9 cellular contexts compared by ENCODE assay signal in the genomic region with DNA sequence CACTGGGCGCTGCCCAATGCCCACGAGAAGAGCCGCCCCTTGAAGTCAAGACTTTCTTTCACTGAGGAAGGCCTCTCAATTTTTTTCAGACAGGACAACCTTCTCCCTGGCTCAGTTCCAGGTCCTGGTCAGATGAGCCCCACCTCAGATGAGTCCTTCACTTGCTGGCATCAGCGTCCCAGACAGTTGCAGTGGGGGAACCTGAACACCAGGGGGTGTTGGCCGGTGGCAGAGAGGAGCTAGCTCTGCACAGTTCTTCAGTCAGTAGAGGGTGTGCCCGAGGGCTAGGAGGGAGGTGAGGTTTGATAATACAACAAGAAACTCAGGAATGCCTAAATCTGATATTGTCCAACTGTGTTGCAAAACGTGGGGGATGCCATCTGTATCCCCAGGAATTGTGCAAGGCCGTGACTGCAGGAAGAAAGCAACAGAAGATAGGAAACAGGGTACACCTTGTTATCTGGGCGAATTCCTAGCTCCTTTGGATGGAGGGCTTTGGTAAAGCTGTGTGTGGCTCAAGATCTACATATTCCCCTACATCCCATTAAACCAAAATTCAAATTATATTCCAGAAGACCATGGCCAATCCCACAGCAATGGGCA. TPM values are rescaled to one million over a fixed set of nuclear protein-coding genes. Genes with fewer than 3 reads are reported as not detected.
DNase-seq lines count a peak whose midpoint lies in the region; ATAC-seq, FAIRE-seq and TF ChIP-seq lines count a peak whose summit lies in the region.
"Had no signal": no experiment of that assay in that cellular context is flagged by ENCODE, and none has a peak within 500 bp of the region (broad histone marks: within the 10 kb centered on the region; RNA-seq: fewer than 3 reads in every experiment).

No MANE protein-coding gene starts in this region.

- no peak overlapping the region for H3K4me3 ChIP-seq in MM.1S (ENCODE audit: low read length)
- no peak overlapping the region for H3K4me3 ChIP-seq in endothelial cell of umbilical vein (replicated peaks in 1 of 3; ENCODE audit: insufficient read depth in 1 of 3, low read depth in 1 of 3, low read length in 3 of 3)
- no peak overlapping the region for H3K4me3 ChIP-seq in pancreas
- H3K4me3 ChIP-seq in aorta (ENCODE audit: low read length in 2 of 2), result no peak overlapping the region

- H3K4me1 ChIP-seq in MM.1S (ENCODE audit: low read length) (peaks cover 53% of the 10 kb centered on the region), endothelial cell of umbilical vein (ENCODE audit: control insufficient read depth, extremely low read depth, insufficient read depth, low read length) (no peaks in the 10 kb centered on the region), pancreas (no peaks in the 10 kb centered on the region), aorta (ENCODE audit: control insufficient read depth in 1 of 2, insufficient read depth in 2 of 2, low read length in 2 of 2) (no peaks in the 10 kb centered on the region)

- WGBS in pancreas, 2 donors, result 47 to 49% methylated on average over 9 of the region's 9 CpGs
- 56 to 58% methylated on average over 9 of the region's 9 CpGs for WGBS in aorta, 2 donors

- H3K27me3 Mint-ChIP-seq in activated CD8-positive, alpha-beta T cell treated with anti-CD3 and anti-CD28 coated beads for 36 hours, result peaks cover 5% of the 10 kb centered on the region

- intact Hi-C loops in activated CD8-positive, alpha-beta T cell treated with anti-CD3 and anti-CD28 coated beads for 36 hours (cut with micrococcal nuclease), result loop anchor here (5.0 kb wide), 1 partner anchor 96 kb away; a partner anchor contains a TSS
- intact Hi-C loops in endothelial cell of umbilical vein (cut with micrococcal nuclease) (loop anchor here (1.0 to 2.0 kb wide), 3 partner anchors 102 to 282 kb away; no protein-coding TSS in a partner anchor), pancreas (cut with DNase I) (no loop called here), aorta (cut with DNase I) (no loop called here)

- CTCF ChIA-PET in activated CD8-positive, alpha-beta T cell treated with anti-CD3 and anti-CD28 coated beads for 36 hours (lab: Charles Lee), result interaction anchor here (0.7 to 6.8 kb wide), 38 partner anchors 9 to 197 kb away, joined by 3 to 156 read pairs (median 4); a partner anchor contains a TSS
- CTCF ChIA-PET in endothelial cell of umbilical vein (lab: Charles Lee), result interaction anchor here (0.6 to 3.8 kb wide), 31 partner anchors 10 to 296 kb away, joined by 3 to 200 read pairs (median 4); a partner anchor contains a TSS

- H3K9me2 ChIP-seq in MM.1S (replicated peaks; ENCODE audit: insufficient read depth, low read length), result no peaks in the 10 kb centered on the region

- peaks cover 16% of the 10 kb centered on the region for H3K9me3 Mint-ChIP-seq in activated CD8-positive, alpha-beta T cell treated with anti-CD3 and anti-CD28 coated beads for 36 hours

- no peaks in the 10 kb centered on the region for H3K9me1 ChIP-seq in endothelial cell of umbilical vein (replicated peaks; ENCODE audit: control insufficient read depth, extremely low read depth, insufficient read depth, low read length)

- peaks cover 41% of the 10 kb centered on the region for H3K4me1 Mint-ChIP-seq in activated CD8-positive, alpha-beta T cell treated with anti-CD3 and anti-CD28 coated beads for 36 hours (ENCODE audit: low read depth)

- H2AFZ ChIP-seq in MM.1S (ENCODE audit: low read length), result 0 out of 2 replicates have a peak overlapping the region, but pooled peaks have one; percentile 12
- H2AFZ ChIP-seq in endothelial cell of umbilical vein (ENCODE audit: low read depth, low read length), result no peak overlapping the region

- H3K79me2 ChIP-seq in MM.1S (ENCODE audit: low read length) (no peaks in the 10 kb centered on the region), endothelial cell of umbilical vein (ENCODE audit: control insufficient read depth, insufficient read depth, low read length) (no peaks in the 10 kb centered on the region)

- H4K20me1 ChIP-seq in MM.1S (ENCODE audit: insufficient read depth, low read length), result no peaks in the 10 kb centered on the region
- H4K20me1 ChIP-seq in endothelial cell of umbilical vein (replicated peaks; ENCODE audit: control insufficient read depth, extremely low read depth, insufficient read depth, low read length), result no peaks in the 10 kb centered on the region

- H3K9ac ChIP-seq in MM.1S (ENCODE audit: low read length) (no peak overlapping the region), endothelial cell of umbilical vein (replicated peaks; ENCODE audit: extremely low read depth, insufficient read depth, low read length) (no peak overlapping the region)

- ATAC-seq in activated CD8-positive, alpha-beta T cell treated with anti-CD3 and anti-CD28 coated beads for 36 hours, result peak; percentile 81
- ATAC-seq in pancreas (peak in 3 of 4 donors; percentile 56 to 87 (median 74)), aorta (ENCODE audit: low FRiP score) (peak; percentile 66)

- DNase-seq in SIG-M5 treated with dmso at 0.1 percent for 504 hours (lab: John Stamatoyannopoulos, UW; ENCODE audit: unreplicated experiment) (peak; percentile 75), SIG-M5 (lab: John Stamatoyannopoulos, UW) (no peak), MM.1S (peak; percentile 81), endothelial cell of umbilical vein (ENCODE audit: low read depth, low spot score) (peak; percentile 48), pancreas (peak; percentile 9 to 66 (median 40)), aorta (peak in 1 of 2 donors; percentile 76), midbrain (lab: John Stamatoyannopoulos, UW) (no peak)
- DNase-seq in activated CD8-positive, alpha-beta T cell treated with anti-CD3 and anti-CD28 coated beads for 36 hours, result peak; percentile 86

- H3K27ac ChIP-seq in MM.1S (ENCODE audit: low read length) (peak overlapping the region; percentile 38; the same call in 1 of the 2 replicates), endothelial cell of umbilical vein (ENCODE audit: insufficient read depth, low read depth, low read length) (no peak overlapping the region), pancreas (no peak overlapping the region), aorta (ENCODE audit: low read depth in 1 of 2, low read length in 2 of 2) (no peak overlapping the region)

- FAIRE-seq in endothelial cell of umbilical vein (lab: Jason Lieb, UNC) (peak; percentile 35), pancreas (lab: Jason Lieb, UNC) (no peak)

- H3K4me2 ChIP-seq in MM.1S (ENCODE audit: low read depth, low read length) (peak overlapping the region; percentile 6; the same call in 1 of the 2 replicates), endothelial cell of umbilical vein (ENCODE audit: insufficient read depth, low read length) (no peak overlapping the region)

- H3K27me3 ChIP-seq in MM.1S (replicated peaks; ENCODE audit: insufficient read depth, low read length) (no peaks in the 10 kb centered on the region), endothelial cell of umbilical vein (ENCODE audit: control insufficient read depth in 2 of 2, insufficient read depth in 2 of 2, low read length in 2 of 2) (no peaks in the 10 kb centered on the region), pancreas (no peaks in the 10 kb centered on the region), aorta (ENCODE audit: control insufficient read depth in 1 of 2, insufficient read depth in 2 of 2, low read length in 1 of 2) (no peaks in the 10 kb centered on the region)

- TF ChIP-seq POLR2A in endothelial cell of umbilical vein (IDR thresholded peaks at IDR 0.05; ENCODE audit: low read depth, low read length), result no peak

- POLR2A ChIA-PET in activated CD8-positive, alpha-beta T cell treated with anti-CD3 and anti-CD28 coated beads for 36 hours (lab: Charles Lee), result interaction anchor here (1.2 to 1.3 kb wide), 3 partner anchors 18 to 179 kb away, joined by 3 to 5 read pairs (median 4); no protein-coding TSS in a partner anchor
- POLR2A ChIA-PET in endothelial cell of umbilical vein (lab: Charles Lee), result no interaction called here

- no TSS peak for BruUV-seq in endothelial cell of umbilical vein (replicated peaks; lab: Mats Ljungman, UMichigan)

- H3K36me3 Mint-ChIP-seq in activated CD8-positive, alpha-beta T cell treated with anti-CD3 and anti-CD28 coated beads for 36 hours (ENCODE audit: low read depth), result peaks cover 20% of the 10 kb centered on the region

- no peaks in the 10 kb centered on the region for H3K36me3 ChIP-seq in MM.1S (replicated peaks; ENCODE audit: insufficient read depth, low read length)
- H3K36me3 ChIP-seq in endothelial cell of umbilical vein (ENCODE audit: control insufficient read depth in 2 of 2, extremely low read depth in 1 of 2, insufficient read depth in 2 of 2, low read length in 2 of 2), result no peaks in the 10 kb centered on the region
- no peaks in the 10 kb centered on the region for H3K36me3 ChIP-seq in pancreas
- no peaks in the 10 kb centered on the region for H3K36me3 ChIP-seq in aorta (ENCODE audit: control insufficient read depth in 1 of 2, insufficient read depth in 2 of 2, low read length in 1 of 2)

- no peaks in the 10 kb centered on the region for H3K9me3 ChIP-seq in MM.1S (replicated peaks; ENCODE audit: insufficient read depth, low read length)
- H3K9me3 ChIP-seq in endothelial cell of umbilical vein (replicated peaks; ENCODE audit: control insufficient read depth, insufficient read depth, low read length), result no peaks in the 10 kb centered on the region
- no peaks in the 10 kb centered on the region for H3K9me3 ChIP-seq in pancreas
- peaks cover 3% of the 10 kb centered on the region for H3K9me3 ChIP-seq in aorta (ENCODE audit: control insufficient read depth, low read length)

- dilution Hi-C loops in endothelial cell of umbilical vein (cut with MboI; ENCODE audit: extremely low pct_ligation_motif_present, low sequenced_read_pairs), result no loop called here

- TF ChIP-seq CTCF in MM.1S (IDR thresholded peaks at IDR 0.05; ENCODE audit: low read length), result peak; percentile 93
- TF ChIP-seq CTCF in activated CD8-positive, alpha-beta T cell treated with anti-CD3 and anti-CD28 coated beads for 36 hours (IDR thresholded peaks at IDR 0.05), result peak; percentile 87
- peak; percentile 59 to 77 for TF ChIP-seq CTCF in endothelial cell of umbilical vein (IDR thresholded peaks at IDR 0.05; ENCODE audit: extremely low read depth in 1 of 2, insufficient read depth in 1 of 2, low read depth in 1 of 2, low read length in 2 of 2)
- TF ChIP-seq CTCF in pancreas (IDR thresholded peaks at IDR 0.05), result peak; percentile 7 to 39 (median 14)

- no peak overlapping the region for H3K27ac Mint-ChIP-seq in activated CD8-positive, alpha-beta T cell treated with anti-CD3 and anti-CD28 coated beads for 36 hours

- H3F3A ChIP-seq in MM.1S (ENCODE audit: insufficient read depth, low read length), result peaks cover 28% of the 10 kb centered on the region

- no peak overlapping the region for H3K4me3 Mint-ChIP-seq in activated CD8-positive, alpha-beta T cell treated with anti-CD3 and anti-CD28 coated beads for 36 hours

RNA-seq across cellular contexts. Expression of a gene that starts 34.3 kb away (rescaled TPM):
- not detected for total RNA-seq in activated CD8-positive, alpha-beta T cell treated with anti-CD3 and anti-CD28 coated beads for 36 hours
- total RNA-seq in endothelial cell of umbilical vein, result not detected in 2 replicates
- not detected in 2 replicates for polyA plus RNA-seq in endothelial cell of umbilical vein
- polyA plus RNA-seq in endothelial cell of umbilical vein (2011; cell fraction: cytosol; rRNA removed), result not detected in 2 replicates
- polyA plus RNA-seq in endothelial cell of umbilical vein (2011; cell fraction: nucleus; rRNA removed), result not detected in 2 replicates
- not detected in 2 replicates for polyA plus RNA-seq in endothelial cell of umbilical vein (2012)
- polyA minus RNA-seq in endothelial cell of umbilical vein, result not detected in 2 replicates
- not detected for polyA minus RNA-seq in endothelial cell of umbilical vein (2011; cell fraction: cytosol; rRNA and poly(A)+ RNA removed)
- polyA minus RNA-seq in endothelial cell of umbilical vein (2011; cell fraction: nucleus; rRNA and poly(A)+ RNA removed), result not detected in 2 replicates
- under 1 TPM in 1 of 6 donors, not detected in 5; 0.22 TPM for total RNA-seq in pancreas
- not detected for polyA plus RNA-seq in pancreas
- total RNA-seq in aorta, result under 1 TPM in 1 of 2 donors, not detected in 1; 0.29 TPM
- not detected for polyA plus RNA-seq in aorta
- total RNA-seq: glomerular endothelial cell had no signal

Comparison
In these comparisons a context has a peak if more than half of its experiments do, and no peak if none do; other contexts are left out.
1. DNase-seq: peak in SIG-M5 treated with dmso at 0.1 percent for 504 hours (single experiment), MM.1S (single experiment), activated CD8-positive, alpha-beta T cell treated with anti-CD3 and anti-CD28 coated beads for 36 hours (single experiment), endothelial cell of umbilical vein (single experiment) and pancreas (6 of 6); none in SIG-M5 (single experiment) and midbrain (single experiment).
2. CTCF ChIP-seq: peak in every context shown above with its lines; median percentile 93 in MM.1S; 87 in activated CD8-positive, alpha-beta T cell treated with anti-CD3 and anti-CD28 coated beads for 36 hours; 68 in endothelial cell of umbilical vein; 14 in pancreas.
3. intact Hi-C loops: an anchor here in activated CD8-positive, alpha-beta T cell treated with anti-CD3 and anti-CD28 coated beads for 36 hours (5.0 kb wide) and endothelial cell of umbilical vein (1.0 to 2.0 kb wide); none called in pancreas and aorta.
4. Peak in every context shown above with its lines, with median percentiles within 50 percentile points of each other: ATAC-seq.